1 cellular context compared by ENCODE assay signal in the genomic region with DNA sequence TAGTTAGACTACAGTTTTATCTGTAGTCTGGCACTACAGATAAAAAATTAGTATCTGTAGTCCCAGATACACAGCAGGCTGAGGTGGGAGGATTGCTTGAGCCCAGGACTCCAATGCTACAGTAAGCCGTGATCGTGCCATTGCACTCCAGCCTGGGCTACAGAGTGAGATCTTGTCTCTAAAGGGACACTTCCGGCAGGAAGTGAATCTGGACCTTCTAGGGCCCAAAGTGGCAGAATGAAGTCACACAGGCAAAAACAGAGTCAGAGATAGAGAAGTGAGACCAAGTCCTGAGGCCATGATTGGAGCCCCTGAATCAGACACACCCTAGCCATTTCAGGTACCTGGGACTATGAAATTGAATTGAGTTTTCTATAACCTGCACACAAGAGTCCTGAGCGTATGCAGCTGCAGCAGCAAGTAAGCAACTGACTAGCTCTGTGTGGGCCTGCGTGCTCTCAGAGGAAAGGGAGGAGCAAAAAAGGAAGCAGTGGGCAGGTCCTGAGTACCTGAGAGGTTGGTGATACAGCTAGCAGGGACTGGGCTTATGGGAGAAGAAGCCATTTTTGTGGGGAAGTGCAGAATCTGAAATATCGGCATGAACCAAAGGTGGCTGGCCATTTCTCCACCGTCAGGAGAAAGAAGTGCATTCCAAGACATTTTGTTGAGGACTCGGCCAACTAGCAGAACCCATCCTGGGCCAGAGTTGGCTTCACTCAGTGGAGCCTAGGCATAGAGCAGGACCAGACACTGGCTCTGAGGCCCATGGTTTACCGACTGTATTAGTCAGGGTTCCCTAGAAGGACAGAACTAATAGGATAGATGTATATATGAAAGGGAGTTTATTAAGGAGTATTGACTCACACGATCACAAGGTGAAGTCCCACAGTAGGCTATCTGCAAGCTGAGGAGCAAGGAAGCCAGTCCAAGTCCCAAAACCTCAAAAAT.
TF ChIP-seq lines count a peak whose summit lies in the region.

No MANE protein-coding gene starts in this region.

TF ChIP-seq in GM12878, 131 proteins besides CTCF, POLR2A, EP300 and RAD21:
- TF ChIP-seq GABPA (IDR thresholded peaks at IDR 0.05; ENCODE audit: low read depth): no peak
- TF ChIP-seq MYC (IDR thresholded peaks at IDR 0.05; ENCODE audit: insufficient read depth, insufficient read length, insufficient replicate concordance, low read length, severe bottlenecking): no peak
- TF ChIP-seq YBX1 (IDR thresholded peaks at IDR 0.05): no peak
- TF ChIP-seq CEBPB (IDR thresholded peaks at IDR 0.05; ENCODE audit: borderline replicate concordance in 1 of 2, low read depth in 2 of 2, low read length in 2 of 2): no peak
- no peak for TF ChIP-seq CHD4 (IDR thresholded peaks at IDR 0.05)
- TF ChIP-seq CHD2 (IDR thresholded peaks at IDR 0.05; ENCODE audit: borderline replicate concordance, low read depth, low read length): no peak
- no peak for TF ChIP-seq MLLT1 (IDR thresholded peaks at IDR 0.05)
- TF ChIP-seq, protein P1, sequence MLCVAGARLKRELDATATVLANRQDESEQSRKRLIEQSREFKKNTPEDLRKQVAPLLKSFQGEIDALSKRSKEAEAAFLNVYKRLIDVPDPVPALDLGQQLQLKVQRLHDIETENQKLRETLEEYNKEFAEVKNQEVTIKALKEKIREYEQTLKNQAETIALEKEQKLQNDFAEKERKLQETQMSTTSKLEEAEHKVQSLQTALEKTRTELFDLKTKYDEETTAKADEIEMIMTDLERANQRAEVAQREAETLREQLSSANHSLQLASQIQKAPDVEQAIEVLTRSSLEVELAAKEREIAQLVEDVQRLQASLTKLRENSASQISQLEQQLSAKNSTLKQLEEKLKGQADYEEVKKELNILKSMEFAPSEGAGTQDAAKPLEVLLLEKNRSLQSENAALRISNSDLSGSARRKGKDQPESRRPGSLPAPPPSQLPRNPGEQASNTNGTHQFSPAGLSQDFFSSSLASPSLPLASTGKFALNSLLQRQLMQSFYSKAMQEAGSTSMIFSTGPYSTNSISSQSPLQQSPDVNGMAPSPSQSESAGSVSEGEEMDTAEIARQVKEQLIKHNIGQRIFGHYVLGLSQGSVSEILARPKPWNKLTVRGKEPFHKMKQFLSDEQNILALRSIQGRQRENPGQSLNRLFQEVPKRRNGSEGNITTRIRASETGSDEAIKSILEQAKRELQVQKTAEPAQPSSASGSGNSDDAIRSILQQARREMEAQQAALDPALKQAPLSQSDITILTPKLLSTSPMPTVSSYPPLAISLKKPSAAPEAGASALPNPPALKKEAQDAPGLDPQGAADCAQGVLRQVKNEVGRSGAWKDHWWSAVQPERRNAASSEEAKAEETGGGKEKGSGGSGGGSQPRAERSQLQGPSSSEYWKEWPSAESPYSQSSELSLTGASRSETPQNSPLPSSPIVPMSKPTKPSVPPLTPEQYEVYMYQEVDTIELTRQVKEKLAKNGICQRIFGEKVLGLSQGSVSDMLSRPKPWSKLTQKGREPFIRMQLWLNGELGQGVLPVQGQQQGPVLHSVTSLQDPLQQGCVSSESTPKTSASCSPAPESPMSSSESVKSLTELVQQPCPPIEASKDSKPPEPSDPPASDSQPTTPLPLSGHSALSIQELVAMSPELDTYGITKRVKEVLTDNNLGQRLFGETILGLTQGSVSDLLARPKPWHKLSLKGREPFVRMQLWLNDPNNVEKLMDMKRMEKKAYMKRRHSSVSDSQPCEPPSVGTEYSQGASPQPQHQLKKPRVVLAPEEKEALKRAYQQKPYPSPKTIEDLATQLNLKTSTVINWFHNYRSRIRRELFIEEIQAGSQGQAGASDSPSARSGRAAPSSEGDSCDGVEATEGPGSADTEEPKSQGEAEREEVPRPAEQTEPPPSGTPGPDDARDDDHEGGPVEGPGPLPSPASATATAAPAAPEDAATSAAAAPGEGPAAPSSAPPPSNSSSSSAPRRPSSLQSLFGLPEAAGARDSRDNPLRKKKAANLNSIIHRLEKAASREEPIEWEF (IDR thresholded peaks at IDR 0.05; ENCODE audit: insufficient replicate concordance, low read depth, low read length): no peak
- TF ChIP-seq CHD1 (IDR thresholded peaks at IDR 0.05; ENCODE audit: low read depth, low read length): no peak
- TF ChIP-seq TAF1 (IDR thresholded peaks at IDR 0.05; ENCODE audit: borderline replicate concordance, low read depth, low read length): no peak
